Comparison of ENCODE assay signal across 8 cellular contexts in the genomic region with DNA sequence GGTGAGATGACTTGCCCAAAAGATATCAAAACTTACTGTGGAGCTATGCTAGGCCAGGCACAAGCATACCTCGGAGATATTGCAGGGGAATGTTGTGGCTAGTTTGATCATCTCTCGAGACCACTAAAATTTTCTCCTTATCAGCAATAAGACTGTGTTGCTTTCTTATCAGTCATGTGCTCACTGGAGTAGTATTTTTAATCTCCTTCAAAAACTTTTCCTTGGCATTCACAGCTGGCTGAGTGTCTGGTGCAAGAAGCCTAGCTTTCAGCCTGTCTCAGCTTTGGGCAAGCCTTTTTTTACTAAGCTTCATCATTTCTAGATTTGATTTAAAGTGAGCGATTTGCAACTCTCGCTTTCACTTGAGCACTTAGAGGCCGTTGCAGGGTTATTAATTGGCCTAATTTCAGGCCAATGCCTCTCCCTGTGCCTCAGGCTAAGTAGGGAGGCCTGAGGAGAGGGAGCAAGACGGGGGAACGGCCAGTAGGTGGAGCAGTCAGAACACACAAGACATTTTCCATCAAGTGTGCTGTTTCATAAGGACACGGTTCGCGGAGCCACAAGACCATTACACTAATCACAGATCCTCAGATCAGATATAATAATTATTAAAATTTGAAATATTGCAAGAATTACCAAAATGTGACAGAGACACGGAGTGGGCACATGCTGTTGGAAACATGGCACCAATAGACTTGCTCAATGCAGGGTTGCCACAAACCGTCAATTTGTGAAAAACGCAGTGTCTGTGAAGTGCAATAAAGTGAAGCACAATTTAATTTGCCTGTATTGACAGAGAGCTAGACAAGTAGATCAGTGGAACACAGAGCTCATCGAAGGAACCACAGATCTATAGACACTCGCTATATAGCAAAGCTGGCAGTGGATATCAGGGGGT.
A peak's percentile ranks its signal among the peaks of the same experiment; 100 is the strongest.
DNase-seq lines count a peak whose midpoint lies in the region; ATAC-seq, FAIRE-seq and TF ChIP-seq lines count a peak whose summit lies in the region.

No MANE protein-coding gene starts in this region.

- H2AK5ac ChIP-seq in H1 (ENCODE audit: low read depth, low read length) = no peak overlapping the region
- no peak overlapping the region for H2AK5ac ChIP-seq in mesendoderm (ENCODE audit: low read length)

- no peaks in the 10 kb centered on the region for H3K36me3 Mint-ChIP-seq in activated CD4-positive, alpha-beta memory T cell treated with anti-CD3 and anti-CD28 coated beads for 36 hours

- H3K27ac ChIP-seq in H1 (ENCODE audit: low read depth, low read length) (no peak overlapping the region), mesendoderm (ENCODE audit: low read depth, low read length) (no peak overlapping the region)

- no peaks in the 10 kb centered on the region for H3K9me3 ChIP-seq in H1 (ENCODE audit: insufficient read depth in 2 of 2, low read depth in 1 of 2, low read length in 1 of 2)

- H4K20me1 ChIP-seq in H1 (replicated peaks in 1 of 2; ENCODE audit: control insufficient read depth in 1 of 2, insufficient read depth in 2 of 2, low read length in 2 of 2) = no peaks in the 10 kb centered on the region

- no peak overlapping the region for H3K4me3 Mint-ChIP-seq in activated CD4-positive, alpha-beta memory T cell treated with anti-CD3 and anti-CD28 coated beads for 36 hours

- no peak overlapping the region for H3K27ac Mint-ChIP-seq in activated CD4-positive, alpha-beta memory T cell treated with anti-CD3 and anti-CD28 coated beads for 36 hours

- TF ChIP-seq RAD21 in H1 (IDR thresholded peaks at IDR 0.05 in 1 of 2, conservative IDR thresholded peaks at IDR 0.05 in 1 of 2; ENCODE audit: low read depth in 2 of 2, low read length in 2 of 2) = peak; percentile 86 to 88

- H2BK12ac ChIP-seq in H1 (ENCODE audit: low read depth, low read length) = no peak overlapping the region

- H3K36me3 ChIP-seq in H1 (ENCODE audit: control insufficient read depth in 2 of 4, insufficient read depth in 4 of 4, low read length in 3 of 4) (no peaks in the 10 kb centered on the region), mesendoderm (ENCODE audit: control insufficient read depth, insufficient read depth, low read length) (no peaks in the 10 kb centered on the region)

- no peaks in the 10 kb centered on the region for H3K79me2 ChIP-seq in H1 (ENCODE audit: control insufficient read depth in 1 of 2, insufficient read depth in 2 of 2, low read length in 2 of 2)
- no peaks in the 10 kb centered on the region for H3K79me2 ChIP-seq in mesendoderm (ENCODE audit: control insufficient read depth, insufficient read depth, low read length)

- peak; percentile 78 for FAIRE-seq in H1 (lab: Jason Lieb, UNC)

- H2BK15ac ChIP-seq in H1 (ENCODE audit: low read length) (no peak overlapping the region), mesendoderm (replicated peaks; ENCODE audit: low read depth) (no peak overlapping the region)

- no peak for TF ChIP-seq EP300 in H1 (IDR thresholded peaks at IDR 0.05; ENCODE audit: borderline replicate concordance in 1 of 2, low read depth in 2 of 2, low read length in 2 of 2)

- peaks cover 3% of the 10 kb centered on the region for H3K4me1 Mint-ChIP-seq in activated CD4-positive, alpha-beta memory T cell treated with anti-CD3 and anti-CD28 coated beads for 36 hours (ENCODE audit: low read depth)

- peak overlapping the region; percentile 3; the same call in 1 of the 2 replicates for H2AFZ ChIP-seq in H1 (ENCODE audit: low read length)

- no peaks in the 10 kb centered on the region for H3K9me3 Mint-ChIP-seq in activated CD4-positive, alpha-beta memory T cell treated with anti-CD3 and anti-CD28 coated beads for 36 hours

- H4K8ac ChIP-seq in H1 (ENCODE audit: extremely low read depth, insufficient read depth, low read length) = no peak overlapping the region
- no peak overlapping the region for H4K8ac ChIP-seq in mesendoderm (ENCODE audit: low read depth, low read length)

- ATAC-seq in GM18873 (IDR thresholded peaks at IDR 0.05; ENCODE audit: low FRiP score, unreplicated experiment) (peak; percentile 56), HG03521 (IDR thresholded peaks at IDR 0.05; ENCODE audit: unreplicated experiment) (peak; percentile 70)

- 46% methylated on average over 15 of the region's 15 CpGs; no CpG with 5 or more reads in 1 of the 2 experiments for WGBS in H1 (ENCODE audit: extremely low coverage in 1 of 2, insufficient coverage in 1 of 2, insufficient read length in 1 of 2, insufficient replicate concordance in 2 of 2, low coverage in 1 of 2, low lambda C conversion rate in 2 of 2, missing lambda C conversion rate in 1 of 2), 2 experiments
- WGBS in mesendoderm (ENCODE audit: extremely low coverage, insufficient coverage, low lambda C conversion rate) = no CpG with 5 or more reads among the region's 15 CpGs

- no peaks in the 10 kb centered on the region for H3K79me1 ChIP-seq in H1 (ENCODE audit: low read depth, low read length)
- no peaks in the 10 kb centered on the region for H3K79me1 ChIP-seq in mesendoderm (ENCODE audit: low read length)

- H3K27me3 ChIP-seq in H1 (replicated peaks in 1 of 4; ENCODE audit: control insufficient read depth in 3 of 4, extremely low read depth in 1 of 4, insufficient read depth in 3 of 4, low read length in 3 of 4) (peaks cover 0 to 6% (median 0%) of the 10 kb centered on the region in 4 experiments; a peak in 2 of 7 replicates), mesendoderm (ENCODE audit: insufficient read depth, low read length, poor library complexity) (no peaks in the 10 kb centered on the region)

- peak; percentile 80 to 95 (median 92) for TF ChIP-seq CTCF in H1 (IDR thresholded peaks at IDR 0.05; ENCODE audit: control extremely low read depth in 1 of 3, insufficient read depth in 1 of 3, low read depth in 1 of 3, low read length in 3 of 3)

- POLR2A ChIA-PET in activated CD4-positive, alpha-beta memory T cell treated with anti-CD3 and anti-CD28 coated beads for 36 hours (lab: Charles Lee) = no interaction called here
- POLR2A ChIA-PET in H1 (lab: Charles Lee; ENCODE audit: partially characterized antibody) = no interaction called here

- H3K56ac ChIP-seq in H1 (replicated peaks; ENCODE audit: insufficient read length, low read depth, low read length) (no peak overlapping the region), mesendoderm (ENCODE audit: low read length) (no peak overlapping the region)

- no peak overlapping the region for H3K14ac ChIP-seq in H1 (ENCODE audit: insufficient read length)

- intact Hi-C loops in activated CD4-positive, alpha-beta memory T cell treated with anti-CD3 and anti-CD28 coated beads for 36 hours (cut with micrococcal nuclease) = no loop called here

- H3K4me1 ChIP-seq in H1 (replicated peaks in 1 of 4; ENCODE audit: control insufficient read depth in 3 of 4, insufficient read depth in 4 of 4, low read length in 3 of 4) (no peaks in the 10 kb centered on the region), mesendoderm (ENCODE audit: control insufficient read depth, low read depth, low read length) (no peaks in the 10 kb centered on the region)

- H3K4ac ChIP-seq in H1 (replicated peaks; ENCODE audit: insufficient read length, low read depth, low read length) (no peak overlapping the region), mesendoderm (ENCODE audit: low read depth, low read length) (no peak overlapping the region)

- H3K4me3 ChIP-seq in H1 (ENCODE audit: extremely low read depth in 1 of 4, insufficient read depth in 2 of 4, low read depth in 3 of 4, low read length in 4 of 4) = no peak overlapping the region
- no peak overlapping the region for H3K4me3 ChIP-seq in mesendoderm (ENCODE audit: low read length)

- H3K23ac ChIP-seq in H1 (ENCODE audit: insufficient read length) (no peak overlapping the region), mesendoderm (ENCODE audit: low read length) (no peak overlapping the region)

- H4K5ac ChIP-seq in H1 (ENCODE audit: insufficient read length, low read depth, low read length) (no peak overlapping the region), mesendoderm (ENCODE audit: low read length) (no peak overlapping the region)

- H3K4me2 ChIP-seq in H1 (ENCODE audit: insufficient read depth in 1 of 2, low read depth in 2 of 2, low read length in 2 of 2) (no peak overlapping the region), mesendoderm (ENCODE audit: low read length) (no peak overlapping the region)

- H2BK120ac ChIP-seq in H1 (replicated peaks; ENCODE audit: low read depth, low read length) (no peak overlapping the region), mesendoderm (ENCODE audit: low read depth, low read length) (no peak overlapping the region)

- CTCF ChIA-PET in activated CD4-positive, alpha-beta memory T cell treated with anti-CD3 and anti-CD28 coated beads for 36 hours (lab: Charles Lee) = interaction anchor here (0.6 to 4.3 kb wide), 34 partner anchors 10 to 692 kb away, joined by 3 to 99 read pairs (median 4); no protein-coding TSS in a partner anchor
- CTCF ChIA-PET in H1 (lab: Charles Lee; ENCODE audit: partially characterized antibody) = interaction anchor here (0.6 to 4.4 kb wide), 47 partner anchors 8 to 430 kb away, joined by 3 to 31 read pairs (median 3); no protein-coding TSS in a partner anchor

- H3K9ac ChIP-seq in H1 (replicated peaks in 1 of 4; ENCODE audit: extremely low read depth in 1 of 4, low read depth in 3 of 4, low read length in 3 of 4) (no peak overlapping the region), mesendoderm (ENCODE audit: low read length) (no peak overlapping the region)

- no peak overlapping the region for H3K18ac ChIP-seq in H1 (ENCODE audit: extremely low read depth, low read length)
- H3K18ac ChIP-seq in mesendoderm (ENCODE audit: low read length) = no peak overlapping the region

- DNase-seq in AG08395 (ENCODE audit: low spot score) (peak; percentile 77), NCI-H774 (lab: John Stamatoyannopoulos, UW) (peak; percentile 22), H1 (ENCODE audit: low read depth in 1 of 2, low spot score in 2 of 2) (peak; percentile 69 to 73), mesendoderm (peak; percentile 84)
- peak; percentile 78 for DNase-seq in activated CD4-positive, alpha-beta memory T cell treated with anti-CD3 and anti-CD28 coated beads for 36 hours
- peak; percentile 10 to 25 for DNase-seq in stimulated activated CD8-positive, alpha-beta memory T cell treated with anti-CD3 and anti-CD28 coated beads, Interleukin-2, amount 100 ng/mL, for 1 hour (ENCODE audit: low read depth in 2 of 2)

- peaks cover 4% of the 10 kb centered on the region for H3K27me3 Mint-ChIP-seq in activated CD4-positive, alpha-beta memory T cell treated with anti-CD3 and anti-CD28 coated beads for 36 hours

- H2BK20ac ChIP-seq in H1 (ENCODE audit: low read length) = no peak overlapping the region; the same call in 1 of the 2 replicates

- no peak for TF ChIP-seq POLR2A in H1 (IDR thresholded peaks at IDR 0.05; ENCODE audit: control extremely low read depth in 1 of 2, low read depth in 2 of 2, low read length in 2 of 2)

- no peaks in the 10 kb centered on the region for H3K23me2 ChIP-seq in H1 (ENCODE audit: low read depth, low read length)

- no peak overlapping the region for H2BK5ac ChIP-seq in H1 (ENCODE audit: low read depth, low read length)
- H2BK5ac ChIP-seq in mesendoderm (ENCODE audit: low read length) = no peak overlapping the region

- H4K91ac ChIP-seq in H1 (replicated peaks; ENCODE audit: insufficient read length, low read length) = no peak overlapping the region

TF ChIP-seq in H1, 55 proteins besides CTCF, POLR2A, EP300 and RAD21 (continues in another document):
- no peak for TF ChIP-seq YY1 (IDR thresholded peaks at IDR 0.05; ENCODE audit: low read depth, low read length)
- TF ChIP-seq JUND (IDR thresholded peaks at IDR 0.05; ENCODE audit: low read length) = no peak
- TF ChIP-seq TAF7 (optimal IDR thresholded peaks at IDR 0.05; ENCODE audit: borderline replicate concordance, low read depth, low read length) = no peak

Comparison
In these comparisons a context has a peak if more than half of its experiments do, and no peak if none do; other contexts are left out.
1. DNase-seq: peak in every context shown above with its lines; median percentile 84 in mesendoderm; 78 in activated CD4-positive, alpha-beta memory T cell treated with anti-CD3 and anti-CD28 coated beads for 36 hours; 77 in AG08395; 71 in H1; 22 in NCI-H774; 18 in stimulated activated CD8-positive, alpha-beta memory T cell treated with anti-CD3 and anti-CD28 coated beads, Interleukin-2, amount 100 ng/mL, for 1 hour.